In the genomic region with DNA sequence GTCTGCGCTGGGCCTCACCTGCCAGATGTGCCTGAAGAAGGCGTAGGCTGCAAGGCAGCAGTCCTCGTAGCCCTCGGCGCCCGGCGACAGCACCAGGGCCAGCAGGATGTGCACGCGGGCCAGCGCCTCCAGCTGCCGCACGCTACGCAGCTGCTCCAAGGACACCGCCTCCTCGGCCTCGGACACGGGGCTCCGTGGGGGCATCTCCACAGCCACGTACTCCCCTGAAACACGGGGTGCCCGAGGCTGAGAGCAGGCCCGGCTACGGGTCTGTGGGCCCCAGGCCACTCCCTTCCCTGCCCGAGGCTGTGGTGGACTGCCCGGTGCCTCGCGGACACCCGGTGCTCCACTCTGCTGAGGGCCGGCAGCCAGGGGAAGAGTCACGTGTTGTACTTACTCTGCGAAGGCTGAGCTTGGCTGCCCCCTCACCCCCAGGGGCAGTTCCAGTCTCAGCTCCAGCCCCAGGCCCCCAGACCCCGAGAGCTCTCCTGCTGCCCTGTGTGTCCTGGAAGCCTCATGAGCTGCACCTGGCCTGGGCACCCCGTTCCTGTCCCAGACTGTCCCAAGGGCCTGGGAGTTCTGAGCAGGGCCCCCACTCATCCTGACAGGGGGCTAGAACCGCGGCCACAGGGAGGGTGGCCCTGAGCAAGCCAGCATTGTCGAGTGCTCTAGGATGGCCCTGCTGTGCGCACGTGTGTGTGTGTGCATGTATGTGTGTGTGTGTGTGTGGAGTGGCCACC, we compare ENCODE assay signal across 1 cellular context.
TF ChIP-seq lines count a peak whose summit lies in the region.

No MANE protein-coding gene starts in this region.

TF ChIP-seq in HepG2, 621 proteins besides CTCF, POLR2A, EP300 and RAD21 (continued from another document):
- TF ChIP-seq, protein P1, sequence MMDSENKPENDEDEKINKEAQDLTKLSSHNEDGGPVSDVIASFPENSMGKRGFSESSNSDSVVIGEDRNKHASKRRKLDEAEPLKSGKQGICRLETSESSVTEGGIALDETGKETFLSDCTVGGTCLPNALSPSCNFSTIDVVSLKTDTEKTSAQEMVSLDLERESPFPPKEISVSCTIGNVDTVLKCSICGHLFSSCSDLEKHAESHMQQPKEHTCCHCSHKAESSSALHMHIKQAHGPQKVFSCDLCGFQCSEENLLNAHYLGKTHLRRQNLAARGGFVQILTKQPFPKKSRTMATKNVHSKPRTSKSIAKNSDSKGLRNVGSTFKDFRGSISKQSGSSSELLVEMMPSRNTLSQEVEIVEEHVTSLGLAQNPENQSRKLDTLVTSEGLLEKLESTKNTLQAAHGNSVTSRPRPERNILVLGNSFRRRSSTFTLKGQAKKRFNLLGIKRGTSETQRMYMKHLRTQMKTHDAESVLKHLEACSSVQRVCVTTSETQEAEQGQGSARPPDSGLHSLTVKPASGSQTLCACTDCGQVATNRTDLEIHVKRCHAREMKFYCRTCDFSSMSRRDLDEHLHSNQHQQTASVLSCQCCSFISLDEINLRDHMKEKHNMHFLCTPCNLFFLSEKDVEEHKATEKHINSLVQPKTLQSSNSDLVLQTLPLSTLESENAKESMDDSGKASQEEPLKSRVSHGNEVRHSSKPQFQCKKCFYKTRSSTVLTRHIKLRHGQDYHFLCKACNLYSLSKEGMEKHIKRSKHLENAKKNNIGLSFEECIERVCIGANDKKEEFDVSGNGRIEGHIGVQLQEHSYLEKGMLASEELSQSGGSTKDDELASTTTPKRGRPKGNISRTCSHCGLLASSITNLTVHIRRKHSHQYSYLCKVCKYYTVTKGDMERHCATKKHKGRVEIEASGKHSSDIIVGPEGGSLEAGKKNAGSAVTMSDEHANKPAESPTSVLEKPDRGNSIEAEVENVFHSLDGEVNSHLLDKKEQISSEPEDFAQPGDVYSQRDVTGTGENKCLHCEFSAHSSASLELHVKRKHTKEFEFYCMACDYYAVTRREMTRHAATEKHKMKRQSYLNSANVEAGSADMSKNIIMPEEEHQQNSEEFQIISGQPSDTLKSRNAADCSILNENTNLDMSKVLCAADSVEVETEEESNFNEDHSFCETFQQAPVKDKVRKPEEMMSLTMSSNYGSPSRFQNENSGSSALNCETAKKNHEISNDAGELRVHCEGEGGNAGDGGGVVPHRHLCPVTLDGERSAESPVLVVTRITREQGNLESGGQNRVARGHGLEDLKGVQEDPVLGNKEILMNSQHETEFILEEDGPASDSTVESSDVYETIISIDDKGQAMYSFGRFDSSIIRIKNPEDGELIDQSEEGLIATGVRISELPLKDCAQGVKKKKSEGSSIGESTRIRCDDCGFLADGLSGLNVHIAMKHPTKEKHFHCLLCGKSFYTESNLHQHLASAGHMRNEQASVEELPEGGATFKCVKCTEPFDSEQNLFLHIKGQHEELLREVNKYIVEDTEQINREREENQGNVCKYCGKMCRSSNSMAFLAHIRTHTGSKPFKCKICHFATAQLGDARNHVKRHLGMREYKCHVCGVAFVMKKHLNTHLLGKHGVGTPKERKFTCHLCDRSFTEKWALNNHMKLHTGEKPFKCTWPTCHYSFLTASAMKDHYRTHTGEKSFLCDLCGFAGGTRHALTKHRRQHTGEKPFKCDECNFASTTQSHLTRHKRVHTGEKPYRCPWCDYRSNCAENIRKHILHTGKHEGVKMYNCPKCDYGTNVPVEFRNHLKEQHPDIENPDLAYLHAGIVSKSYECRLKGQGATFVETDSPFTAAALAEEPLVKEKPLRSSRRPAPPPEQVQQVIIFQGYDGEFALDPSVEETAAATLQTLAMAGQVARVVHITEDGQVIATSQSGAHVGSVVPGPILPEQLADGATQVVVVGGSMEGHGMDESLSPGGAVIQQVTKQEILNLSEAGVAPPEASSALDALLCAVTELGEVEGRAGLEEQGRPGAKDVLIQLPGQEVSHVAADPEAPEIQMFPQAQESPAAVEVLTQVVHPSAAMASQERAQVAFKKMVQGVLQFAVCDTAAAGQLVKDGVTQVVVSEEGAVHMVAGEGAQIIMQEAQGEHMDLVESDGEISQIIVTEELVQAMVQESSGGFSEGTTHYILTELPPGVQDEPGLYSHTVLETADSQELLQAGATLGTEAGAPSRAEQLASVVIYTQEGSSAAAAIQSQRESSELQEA (CRISPR knock-in tag; IDR thresholded peaks at IDR 0.05; ENCODE audit: not compliant biosample characterization): no peak
- TF ChIP-seq NFIB (CRISPR knock-in tag; IDR thresholded peaks at IDR 0.05; ENCODE audit: borderline replicate concordance) (no peak), STAT5B (CRISPR knock-in tag; IDR thresholded peaks at IDR 0.05) (no peak), ATF6 (CRISPR knock-in tag; conservative IDR thresholded peaks at IDR 0.05) (no peak), ZFP36L1 (CRISPR knock-in tag; IDR thresholded peaks at IDR 0.05) (no peak)
- TF ChIP-seq, protein P2, sequence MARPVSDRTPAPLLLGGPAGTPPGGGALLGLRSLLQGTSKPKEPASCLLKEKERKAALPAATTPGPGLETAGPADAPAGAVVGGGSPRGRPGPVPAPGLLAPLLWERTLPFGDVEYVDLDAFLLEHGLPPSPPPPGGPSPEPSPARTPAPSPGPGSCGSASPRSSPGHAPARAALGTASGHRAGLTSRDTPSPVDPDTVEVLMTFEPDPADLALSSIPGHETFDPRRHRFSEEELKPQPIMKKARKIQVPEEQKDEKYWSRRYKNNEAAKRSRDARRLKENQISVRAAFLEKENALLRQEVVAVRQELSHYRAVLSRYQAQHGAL (CRISPR knock-in tag; IDR thresholded peaks at IDR 0.05; ENCODE audit: not compliant biosample characterization): no peak
